Comparison of ENCODE assay signal across 1 cellular context in the genomic region with DNA sequence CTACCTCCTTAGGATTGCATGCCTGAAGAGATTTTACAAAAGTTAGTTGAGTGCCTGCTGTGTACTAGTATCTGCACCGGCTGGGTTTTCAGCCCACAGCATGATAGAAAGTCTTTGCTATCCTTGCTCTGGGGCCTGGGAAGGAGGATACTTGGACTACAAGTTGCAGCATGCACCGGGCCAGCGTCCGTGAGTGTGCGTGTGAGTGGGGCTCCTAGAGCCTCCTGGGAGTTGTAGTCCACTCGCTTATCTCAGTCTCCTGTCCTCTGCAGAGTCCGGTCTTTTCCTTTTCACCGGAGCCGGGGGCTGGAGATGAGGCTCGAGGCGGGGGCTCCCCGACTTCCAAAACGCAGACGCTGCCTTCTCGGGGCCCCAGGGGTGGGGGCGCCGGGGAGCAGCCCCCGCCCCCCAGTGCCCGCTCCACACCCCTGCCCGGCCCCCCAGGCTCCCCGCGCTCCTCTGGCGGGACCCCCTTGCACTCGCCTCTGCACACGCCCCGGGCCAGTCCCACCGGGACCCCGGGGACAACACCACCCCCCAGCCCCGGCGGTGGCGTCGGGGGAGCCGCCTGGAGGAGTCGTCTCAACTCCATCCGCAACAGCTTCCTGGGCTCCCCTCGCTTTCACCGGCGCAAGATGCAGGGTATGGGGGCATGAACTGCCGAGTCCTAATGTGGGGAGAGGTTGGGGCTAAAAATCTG.
TF ChIP-seq lines count a peak whose summit lies in the region.

No MANE protein-coding gene starts in this region.

TF ChIP-seq in GM23338, 12 proteins besides CTCF, POLR2A, EP300 and RAD21:
- TF ChIP-seq, protein P1, sequence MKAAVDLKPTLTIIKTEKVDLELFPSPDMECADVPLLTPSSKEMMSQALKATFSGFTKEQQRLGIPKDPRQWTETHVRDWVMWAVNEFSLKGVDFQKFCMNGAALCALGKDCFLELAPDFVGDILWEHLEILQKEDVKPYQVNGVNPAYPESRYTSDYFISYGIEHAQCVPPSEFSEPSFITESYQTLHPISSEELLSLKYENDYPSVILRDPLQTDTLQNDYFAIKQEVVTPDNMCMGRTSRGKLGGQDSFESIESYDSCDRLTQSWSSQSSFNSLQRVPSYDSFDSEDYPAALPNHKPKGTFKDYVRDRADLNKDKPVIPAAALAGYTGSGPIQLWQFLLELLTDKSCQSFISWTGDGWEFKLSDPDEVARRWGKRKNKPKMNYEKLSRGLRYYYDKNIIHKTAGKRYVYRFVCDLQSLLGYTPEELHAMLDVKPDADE (IDR thresholded peaks at IDR 0.05) = peak; percentile 94
- TF ChIP-seq EZH2 (IDR thresholded peaks at IDR 0.05; ENCODE audit: low read depth, unreplicated experiment) = no peak
- TF ChIP-seq, protein P2, sequence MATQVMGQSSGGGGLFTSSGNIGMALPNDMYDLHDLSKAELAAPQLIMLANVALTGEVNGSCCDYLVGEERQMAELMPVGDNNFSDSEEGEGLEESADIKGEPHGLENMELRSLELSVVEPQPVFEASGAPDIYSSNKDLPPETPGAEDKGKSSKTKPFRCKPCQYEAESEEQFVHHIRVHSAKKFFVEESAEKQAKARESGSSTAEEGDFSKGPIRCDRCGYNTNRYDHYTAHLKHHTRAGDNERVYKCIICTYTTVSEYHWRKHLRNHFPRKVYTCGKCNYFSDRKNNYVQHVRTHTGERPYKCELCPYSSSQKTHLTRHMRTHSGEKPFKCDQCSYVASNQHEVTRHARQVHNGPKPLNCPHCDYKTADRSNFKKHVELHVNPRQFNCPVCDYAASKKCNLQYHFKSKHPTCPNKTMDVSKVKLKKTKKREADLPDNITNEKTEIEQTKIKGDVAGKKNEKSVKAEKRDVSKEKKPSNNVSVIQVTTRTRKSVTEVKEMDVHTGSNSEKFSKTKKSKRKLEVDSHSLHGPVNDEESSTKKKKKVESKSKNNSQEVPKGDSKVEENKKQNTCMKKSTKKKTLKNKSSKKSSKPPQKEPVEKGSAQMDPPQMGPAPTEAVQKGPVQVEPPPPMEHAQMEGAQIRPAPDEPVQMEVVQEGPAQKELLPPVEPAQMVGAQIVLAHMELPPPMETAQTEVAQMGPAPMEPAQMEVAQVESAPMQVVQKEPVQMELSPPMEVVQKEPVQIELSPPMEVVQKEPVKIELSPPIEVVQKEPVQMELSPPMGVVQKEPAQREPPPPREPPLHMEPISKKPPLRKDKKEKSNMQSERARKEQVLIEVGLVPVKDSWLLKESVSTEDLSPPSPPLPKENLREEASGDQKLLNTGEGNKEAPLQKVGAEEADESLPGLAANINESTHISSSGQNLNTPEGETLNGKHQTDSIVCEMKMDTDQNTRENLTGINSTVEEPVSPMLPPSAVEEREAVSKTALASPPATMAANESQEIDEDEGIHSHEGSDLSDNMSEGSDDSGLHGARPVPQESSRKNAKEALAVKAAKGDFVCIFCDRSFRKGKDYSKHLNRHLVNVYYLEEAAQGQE (IDR thresholded peaks at IDR 0.05; ENCODE audit: unreplicated experiment) = no peak
- no peak for TF ChIP-seq ZNF331 (CRISPR knock-in tag; IDR thresholded peaks at IDR 0.05; ENCODE audit: low read depth)
- TF ChIP-seq CREB1 (CRISPR knock-in tag; IDR thresholded peaks at IDR 0.05; ENCODE audit: low read depth) = peak; percentile 58; the same call in 1 of the 2 replicates
